31 cellular contexts compared by ENCODE assay signal in genomic region chr10:121002586-121003205, GRCh38.
DNase-seq lines count a peak whose midpoint lies in the region; ATAC-seq, FAIRE-seq and TF ChIP-seq lines count a peak whose summit lies in the region.
"Had no signal": no experiment of that assay in that cellular context is flagged by ENCODE, and none has a peak within 500 bp of the region (broad histone marks: within the 10 kb centered on the region; RNA-seq: fewer than 3 reads in every experiment).

No MANE protein-coding gene starts in this region.

- H2BK20ac ChIP-seq in H1 (ENCODE audit: low read length) = no peak overlapping the region

- no peak overlapping the region for H3K4me3 ChIP-seq in H1 (ENCODE audit: extremely low read depth in 1 of 4, insufficient read depth in 2 of 4, low read depth in 3 of 4, low read length in 4 of 4)
- H3K4me3 ChIP-seq in pancreas = no peak overlapping the region
- H3K4me3 ChIP-seq in right cardiac atrium (ENCODE audit: low read length) = no peak overlapping the region
- H3K4me3 ChIP-seq: A549, GM23338, heart left ventricle, PC-9, sigmoid colon had no signal

- no peak overlapping the region for H3K9ac ChIP-seq in H1 (replicated peaks in 1 of 4; ENCODE audit: extremely low read depth in 1 of 4, low read depth in 3 of 4, low read length in 3 of 4)

- H3K79me1 ChIP-seq in H1 (ENCODE audit: low read depth, low read length) = no peaks in the 10 kb centered on the region

- no peak overlapping the region for H3K56ac ChIP-seq in H1 (replicated peaks; ENCODE audit: insufficient read length, low read depth, low read length)

- no peak for TF ChIP-seq EP300 in H1 (IDR thresholded peaks at IDR 0.05; ENCODE audit: borderline replicate concordance in 1 of 2, low read depth in 2 of 2, low read length in 2 of 2)

- H4K5ac ChIP-seq in H1 (ENCODE audit: insufficient read length, low read depth, low read length) = no peak overlapping the region

- peak overlapping the region; percentile 67 for H3K27ac Mint-ChIP-seq in Calu3 (ENCODE audit: unreplicated experiment)
- H3K27ac Mint-ChIP-seq: activated naive CD8-positive, alpha-beta T cell treated with anti-CD3 and anti-CD28 coated beads, Interleukin-2, amount 50 U/mL, for 24 hours; B cell; CD8-positive, alpha-beta T cell; GM23338; IgD-negative memory B cell had no signal

- intact Hi-C loops in Calu3 (cut with micrococcal nuclease; ENCODE audit: unreplicated experiment) = no loop called here
- intact Hi-C loops in pancreas (cut with DNase I) = no loop called here
- intact Hi-C loops in right cardiac atrium (cut with DNase I) = no loop called here

- H4K20me1 ChIP-seq in H1 (replicated peaks in 1 of 2; ENCODE audit: control insufficient read depth in 1 of 2, insufficient read depth in 2 of 2, low read length in 2 of 2) = no peaks in the 10 kb centered on the region

- H3K14ac ChIP-seq in H1 (ENCODE audit: insufficient read length) = no peak overlapping the region

- no peak overlapping the region for H4K8ac ChIP-seq in H1 (ENCODE audit: extremely low read depth, insufficient read depth, low read length)

- H3K4me2 ChIP-seq in H1 (ENCODE audit: insufficient read depth in 1 of 2, low read depth in 2 of 2, low read length in 2 of 2) = no peak overlapping the region
- H3K4me2 ChIP-seq: A549, GM23338, PC-9 had no signal

- WGBS in H1 (ENCODE audit: extremely low coverage in 1 of 2, insufficient coverage in 1 of 2, insufficient read length in 1 of 2, insufficient replicate concordance in 2 of 2, low coverage in 1 of 2, low lambda C conversion rate in 2 of 2, missing lambda C conversion rate in 1 of 2), 2 experiments = 91% methylated on average over 6 of the region's 6 CpGs; no CpG with 5 or more reads in 1 of the 2 experiments
- 21 to 23% methylated on average over 6 of the region's 6 CpGs for WGBS in pancreas, 2 donors
- WGBS in right cardiac atrium = 57% methylated on average over 6 of the region's 6 CpGs

- H3K4ac ChIP-seq in H1 (replicated peaks; ENCODE audit: insufficient read length, low read depth, low read length) = no peak overlapping the region

- H2AK5ac ChIP-seq in H1 (ENCODE audit: low read depth, low read length) = 0 out of 2 replicates have a peak overlapping the region, but pooled peaks have one; percentile 24

- H3K27me3 ChIP-seq in H1 (replicated peaks in 1 of 4; ENCODE audit: control insufficient read depth in 3 of 4, extremely low read depth in 1 of 4, insufficient read depth in 3 of 4, low read length in 3 of 4) (no peaks in the 10 kb centered on the region; a peak in 2 of 7 replicates), pancreas (no peaks in the 10 kb centered on the region), right cardiac atrium (ENCODE audit: control insufficient read depth, insufficient read depth) (no peaks in the 10 kb centered on the region)
- H3K27me3 ChIP-seq: sigmoid colon had no signal

- no peak overlapping the region for H2BK120ac ChIP-seq in H1 (replicated peaks; ENCODE audit: low read depth, low read length)

- H4K91ac ChIP-seq in H1 (replicated peaks; ENCODE audit: insufficient read length, low read length) = no peak overlapping the region

- no peak for TF ChIP-seq POLR2A in H1 (IDR thresholded peaks at IDR 0.05; ENCODE audit: control extremely low read depth in 1 of 2, low read depth in 2 of 2, low read length in 2 of 2)

- H3K79me2 ChIP-seq in H1 (ENCODE audit: control insufficient read depth in 1 of 2, insufficient read depth in 2 of 2, low read length in 2 of 2) = no peaks in the 10 kb centered on the region

- no peak overlapping the region for H2BK5ac ChIP-seq in H1 (ENCODE audit: low read depth, low read length)

- H3K18ac ChIP-seq in H1 (ENCODE audit: extremely low read depth, low read length) = no peak overlapping the region

- H3K4me3 Mint-ChIP-seq in Calu3 (ENCODE audit: low read depth, unreplicated experiment) = no peak overlapping the region
- H3K4me3 Mint-ChIP-seq: activated naive CD8-positive, alpha-beta T cell treated with anti-CD3 and anti-CD28 coated beads, Interleukin-2, amount 50 U/mL, for 24 hours; B cell; CD8-positive, alpha-beta T cell; GM23338 had no signal

- H3K23me2 ChIP-seq in H1 (ENCODE audit: low read depth, low read length) = peaks cover 1% of the 10 kb centered on the region; the same call in 1 of the 2 replicates

- TF ChIP-seq RAD21 in H1 (IDR thresholded peaks at IDR 0.05 in 1 of 2, conservative IDR thresholded peaks at IDR 0.05 in 1 of 2; ENCODE audit: low read depth in 2 of 2, low read length in 2 of 2) = no peak

- no peak for TF ChIP-seq CTCF in Calu3 (IDR thresholded peaks at IDR 0.05; ENCODE audit: unreplicated experiment)
- no peak for TF ChIP-seq CTCF in H1 (IDR thresholded peaks at IDR 0.05; ENCODE audit: control extremely low read depth in 1 of 3, insufficient read depth in 1 of 3, low read depth in 1 of 3, low read length in 3 of 3)
- no peak for TF ChIP-seq CTCF in pancreas (IDR thresholded peaks at IDR 0.05)

- POLR2A ChIA-PET in H1 (lab: Charles Lee; ENCODE audit: partially characterized antibody) = no interaction called here

- peak; percentile 44 for DNase-seq in Calu3
- DNase-seq in NCI-H146 treated with DMSO at 0.1 percent for 48 hours (lab: John Stamatoyannopoulos, UW; ENCODE audit: unreplicated experiment) = peak; percentile 55
- DNase-seq in H1 (ENCODE audit: low read depth in 1 of 2, low spot score in 2 of 2) = no peak
- no peak for DNase-seq in pancreas
- DNase-seq in OCI-M2 (lab: John Stamatoyannopoulos, UW; ENCODE audit: unreplicated experiment) = no peak
- DNase-seq in NK-92 treated with Interleukin-12 subunit alpha and Interleukin-12 subunit beta, amount 100 ng/mL, for 24 hours (lab: John Stamatoyannopoulos, UW) = no peak
- no peak for DNase-seq in right cardiac atrium
- DNase-seq: activated CD4-positive, alpha-beta T cell treated with anti-CD3 and anti-CD28 coated beads for 48 hours; activated CD8-positive, alpha-beta memory T cell treated with anti-CD3 and anti-CD28 coated beads for 24 hours; activated effector memory CD4-positive, alpha-beta T cell treated with anti-CD3 and anti-CD28 coated beads, Interleukin-2, amount 50 U/mL, for 16 hours; activated naive CD8-positive, alpha-beta T cell treated with anti-CD3 and anti-CD28 coated beads, Interleukin-2, amount 50 U/mL, for 24 hours; CD8-positive, alpha-beta T cell; cerebellar nuclear complex; heart left ventricle; kidney glomerular epithelial cell; NCI-H1105 treated with DMSO at 0.1 percent for 48 hours; NCI-H2081 treated with DMSO at 0.1 percent for 48 hours; PC-9; SHP77; sigmoid colon; stimulated activated CD4-positive, alpha-beta T cell treated with anti-CD3 and anti-CD28 coated beads, Interleukin-15, amount 100 ng/mL, for 24 hours; stimulated activated naive CD8-positive, alpha-beta T cell treated with anti-CD3 and anti-CD28 coated beads, Interleukin-15, Interleukin-2, amounts not matched to agents 100 U/mL and 50 U/mL, for 24 hours; T-helper 9 cell; WERI-Rb-1 had no signal

- peaks cover 0 to 4% (median under 1%) of the 10 kb centered on the region in 4 experiments; a peak in 2 of 7 replicates for H3K4me1 ChIP-seq in H1 (replicated peaks in 1 of 4; ENCODE audit: control insufficient read depth in 3 of 4, insufficient read depth in 4 of 4, low read length in 3 of 4)
- H3K4me1 ChIP-seq in pancreas = no peaks in the 10 kb centered on the region
- H3K4me1 ChIP-seq in right cardiac atrium (ENCODE audit: control insufficient read depth, insufficient read depth, low read length) = no peaks in the 10 kb centered on the region
- H3K4me1 ChIP-seq: A549, heart left ventricle, sigmoid colon had no signal

- peaks cover 6% of the 10 kb centered on the region for H3K36me3 Mint-ChIP-seq in Calu3 (ENCODE audit: insufficient read depth, unreplicated experiment)
- H3K36me3 Mint-ChIP-seq: CD8-positive, alpha-beta T cell; IgD-negative memory B cell had no signal

- H2BK15ac ChIP-seq in H1 (ENCODE audit: low read length) = no peak overlapping the region

- peak; percentile 40 to 70 (median 66) for ATAC-seq in pancreas
- no peak for ATAC-seq in right cardiac atrium
- ATAC-seq in HG03439 (IDR thresholded peaks at IDR 0.05; ENCODE audit: unreplicated experiment) = no peak
- ATAC-seq: A549; activated naive CD8-positive, alpha-beta T cell treated with anti-CD3 and anti-CD28 coated beads, Interleukin-2, amount 50 U/mL, for 24 hours; CD8-positive, alpha-beta T cell; GM23338; heart left ventricle; stimulated activated naive CD8-positive, alpha-beta T cell treated with anti-CD3 and anti-CD28 coated beads, Interleukin-15, Interleukin-2, amounts not matched to agents 100 U/mL and 50 U/mL, for 24 hours had no signal

- H3K9me3 ChIP-seq in H1 (ENCODE audit: insufficient read depth in 2 of 2, low read depth in 1 of 2, low read length in 1 of 2) = peaks cover 4 to 5% of the 10 kb centered on the region in 2 experiments; a peak in 1 of 4 replicates
- H3K9me3 ChIP-seq in pancreas = peaks cover 0 to 5% (median 0%) of the 10 kb centered on the region in 4 donors
- H3K9me3 ChIP-seq in right cardiac atrium (ENCODE audit: control insufficient read depth, low read length) = peaks cover 4% of the 10 kb centered on the region

- no peak for FAIRE-seq in H1 (lab: Jason Lieb, UNC)
- FAIRE-seq in pancreas (lab: Jason Lieb, UNC) = no peak
- FAIRE-seq: A549, endothelial cell of umbilical vein, G401.6 had no signal

- H3K36me3 ChIP-seq in H1 (ENCODE audit: control insufficient read depth in 2 of 4, insufficient read depth in 4 of 4, low read length in 3 of 4) (no peaks in the 10 kb centered on the region), pancreas (no peaks in the 10 kb centered on the region)
- H3K36me3 ChIP-seq: heart left ventricle, sigmoid colon, WERI-Rb-1 had no signal

- H3K27me3 Mint-ChIP-seq in Calu3 (ENCODE audit: unreplicated experiment) = no peaks in the 10 kb centered on the region
- H3K27me3 Mint-ChIP-seq: IgD-negative memory B cell had no signal

- BruUV-seq in Calu3 (replicated peaks; lab: Mats Ljungman, UMichigan) = no TSS peak

- H3K23ac ChIP-seq in H1 (ENCODE audit: insufficient read length) = no peak overlapping the region

- peaks cover 5% of the 10 kb centered on the region for H3K9me3 Mint-ChIP-seq in Calu3 (ENCODE audit: low read depth, unreplicated experiment)

- peaks cover 34% of the 10 kb centered on the region for H3K4me1 Mint-ChIP-seq in Calu3 (ENCODE audit: low read depth, unreplicated experiment)
- H3K4me1 Mint-ChIP-seq: activated naive CD8-positive, alpha-beta T cell treated with anti-CD3 and anti-CD28 coated beads, Interleukin-2, amount 50 U/mL, for 24 hours; B cell; IgD-negative memory B cell had no signal

- H2AFZ ChIP-seq in H1 (ENCODE audit: low read length) = no peak overlapping the region
- H2AFZ ChIP-seq: GM23338, PC-9 had no signal

- H3K27ac ChIP-seq in H1 (ENCODE audit: low read depth, low read length) = no peak overlapping the region
- peak overlapping the region in 2 of 4 donors; percentile 17 to 55 for H3K27ac ChIP-seq in pancreas
- no peak overlapping the region for H3K27ac ChIP-seq in right cardiac atrium (ENCODE audit: low read length)
- H3K27ac ChIP-seq: A549, heart left ventricle, PC-9, sigmoid colon, WERI-Rb-1 had no signal

- no peak overlapping the region for H2BK12ac ChIP-seq in H1 (ENCODE audit: low read depth, low read length)

- CTCF ChIA-PET in Calu3 (lab: Charles Lee) (interaction anchor here (0.9 kb wide), 1 partner anchor 19 kb away, joined by 3 read pairs; no protein-coding TSS in a partner anchor), H1 (lab: Charles Lee; ENCODE audit: partially characterized antibody) (interaction anchor here (0.8 kb wide), 1 partner anchor 37 kb away, joined by 3 read pairs; no protein-coding TSS in a partner anchor)

TF ChIP-seq in H1, 55 proteins besides CTCF, POLR2A, EP300 and RAD21:
- no peak for TF ChIP-seq CHD1 (IDR thresholded peaks at IDR 0.05; ENCODE audit: low read depth, low read length)

Comparison
In these comparisons a context has a peak if more than half of its experiments do, and no peak if none do; other contexts are left out.
1. DNase-seq: peak in Calu3 (single experiment) and NCI-H146 treated with DMSO at 0.1 percent for 48 hours (single experiment); none in H1 (0 of 2), pancreas (0 of 6), OCI-M2 (single experiment), NK-92 treated with Interleukin-12 subunit alpha and Interleukin-12 subunit beta, amount 100 ng/mL, for 24 hours (single experiment) and right cardiac atrium (0 of 3).
2. ATAC-seq: peak in pancreas (4 of 4); none in right cardiac atrium (0 of 2) and HG03439 (single experiment).